Comparison of ENCODE assay signal across 8 cellular contexts in genomic region chr18:457120-457519, GRCh38. TPM values are rescaled to one million over a fixed set of nuclear protein-coding genes. Genes with fewer than 3 reads are reported as not detected.
DNase-seq lines count a peak whose midpoint lies in the region; ATAC-seq and TF ChIP-seq lines count a peak whose summit lies in the region.
"Had no signal": no experiment of that assay in that cellular context is flagged by ENCODE, and none has a peak within 500 bp of the region (broad histone marks: within the 10 kb centered on the region; RNA-seq: fewer than 3 reads in every experiment).

No MANE protein-coding gene starts in this region.

- H3K4me3 Mint-ChIP-seq in activated CD4-positive, alpha-beta T cell treated with anti-CD3 and anti-CD28 coated beads, Interleukin-2, amount 10 ng/mL, durations not matched to agents 24 days and 14 days, result no peak overlapping the region

- H3K27ac Mint-ChIP-seq in activated CD4-positive, alpha-beta T cell treated with anti-CD3 and anti-CD28 coated beads, Interleukin-2, amount 10 ng/mL, durations not matched to agents 24 days and 14 days, result no peak overlapping the region

- no peaks in the 10 kb centered on the region for H3K27me3 Mint-ChIP-seq in activated CD4-positive, alpha-beta T cell treated with anti-CD3 and anti-CD28 coated beads, Interleukin-2, amount 10 ng/mL, durations not matched to agents 24 days and 14 days

- H3K9me3 ChIP-seq in thoracic aorta, result peaks cover 4% of the 10 kb centered on the region

- H3K4me1 ChIP-seq in thoracic aorta (ENCODE audit: control insufficient read depth in 1 of 2, low read depth in 2 of 2), result peaks cover 8 to 33% of the 10 kb centered on the region in 2 donors

- no peaks in the 10 kb centered on the region for H3K27me3 ChIP-seq in thoracic aorta (replicated peaks; ENCODE audit: insufficient read depth)

- intact Hi-C loops in activated CD4-positive, alpha-beta T cell treated with anti-CD3 and anti-CD28 coated beads, Interleukin-2, amount 10 ng/mL, durations not matched to agents 24 days and 14 days (cut with micrococcal nuclease), result no loop called here

- peak; percentile 94 for DNase-seq in LHCN-M2 (ENCODE audit: low read depth)
- DNase-seq in astrocyte of the spinal cord (ENCODE audit: low read depth, low spot score), result peak; percentile 76
- peak; percentile 92 for DNase-seq in left kidney (ENCODE audit: low read depth, low spot score)
- no peak for DNase-seq in thoracic aorta (ENCODE audit: low spot score)
- DNase-seq in activated CD4-positive, alpha-beta T cell treated with anti-CD3 and anti-CD28 coated beads, Interleukin-2, amount 10 ng/mL, durations not matched to agents 24 days and 14 days, result no peak
- DNase-seq in anterior cingulate cortex (lab: John Stamatoyannopoulos, UW), result no peak

- no peaks in the 10 kb centered on the region for H3K9me3 Mint-ChIP-seq in activated CD4-positive, alpha-beta T cell treated with anti-CD3 and anti-CD28 coated beads, Interleukin-2, amount 10 ng/mL, durations not matched to agents 24 days and 14 days

- H3K4me3 ChIP-seq in astrocyte of the spinal cord (ENCODE audit: low read depth, low read length) (no peak overlapping the region), thoracic aorta (peak overlapping the region; percentile 62)

- H3K36me3 Mint-ChIP-seq in activated CD4-positive, alpha-beta T cell treated with anti-CD3 and anti-CD28 coated beads, Interleukin-2, amount 10 ng/mL, durations not matched to agents 24 days and 14 days (ENCODE audit: low read depth), result no peaks in the 10 kb centered on the region

- ATAC-seq in thoracic aorta (ENCODE audit: insufficient number of reproducible peaks, low FRiP score, low read depth) (no peak), GM21360 (IDR thresholded peaks at IDR 0.05; ENCODE audit: unreplicated experiment) (no peak)

- peak overlapping the region; percentile 52 to 62 for H3K27ac ChIP-seq in thoracic aorta
- H3K27ac ChIP-seq: KMS-11 had no signal

- H3K4me1 Mint-ChIP-seq in activated CD4-positive, alpha-beta T cell treated with anti-CD3 and anti-CD28 coated beads, Interleukin-2, amount 10 ng/mL, durations not matched to agents 24 days and 14 days, result no peaks in the 10 kb centered on the region

- no peak for TF ChIP-seq CTCF in astrocyte of the spinal cord (IDR thresholded peaks at IDR 0.05; ENCODE audit: low read depth, low read length)
- no peak for TF ChIP-seq CTCF in thoracic aorta (IDR thresholded peaks at IDR 0.05)

- H3K36me3 ChIP-seq in thoracic aorta, result no peaks in the 10 kb centered on the region

- in situ Hi-C loops in astrocyte of the spinal cord (cut with HindIII; ENCODE audit: low sequenced_read_pairs), result no loop called here

RNA-seq across cellular contexts. Expression of gene COLEC12, which starts 43.4 kb away (rescaled TPM):
- total RNA-seq in LHCN-M2 (2014; rRNA removed) (0.32 and 1.1 TPM in 2 replicates), thoracic aorta (10 to 100 TPM; 19.3 to 21.3 TPM)
- polyA plus RNA-seq in LHCN-M2 (2012), result 0.07 TPM
- not detected in 2 replicates for total RNA-seq in activated CD4-positive, alpha-beta T cell treated with anti-CD3 and anti-CD28 coated beads, Interleukin-2, amount 10 ng/mL, durations not matched to agents 24 days and 14 days

Comparison
In these comparisons a context has a peak if more than half of its experiments do, and no peak if none do; other contexts are left out.
1. DNase-seq: peak in LHCN-M2 (single experiment), astrocyte of the spinal cord (single experiment) and left kidney (single experiment); none in thoracic aorta (single experiment), activated CD4-positive, alpha-beta T cell treated with anti-CD3 and anti-CD28 coated beads, Interleukin-2, amount 10 ng/mL, durations not matched to agents 24 days and 14 days (single experiment) and anterior cingulate cortex (0 of 58).